In genomic region chr11:125551835-125552342, GRCh38 we compare ENCODE assay signal across 1 cellular context.
A peak's percentile ranks its signal among the peaks of the same experiment; 100 is the strongest.
TF ChIP-seq lines count a peak whose summit lies in the region.

No MANE protein-coding gene starts in this region.

TF ChIP-seq in K562, 482 proteins besides CTCF, POLR2A, EP300 and RAD21 (continued from another document and continues in another):
- TF ChIP-seq, protein P1, sequence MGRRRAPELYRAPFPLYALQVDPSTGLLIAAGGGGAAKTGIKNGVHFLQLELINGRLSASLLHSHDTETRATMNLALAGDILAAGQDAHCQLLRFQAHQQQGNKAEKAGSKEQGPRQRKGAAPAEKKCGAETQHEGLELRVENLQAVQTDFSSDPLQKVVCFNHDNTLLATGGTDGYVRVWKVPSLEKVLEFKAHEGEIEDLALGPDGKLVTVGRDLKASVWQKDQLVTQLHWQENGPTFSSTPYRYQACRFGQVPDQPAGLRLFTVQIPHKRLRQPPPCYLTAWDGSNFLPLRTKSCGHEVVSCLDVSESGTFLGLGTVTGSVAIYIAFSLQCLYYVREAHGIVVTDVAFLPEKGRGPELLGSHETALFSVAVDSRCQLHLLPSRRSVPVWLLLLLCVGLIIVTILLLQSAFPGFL (CRISPR knock-in tag; IDR thresholded peaks at IDR 0.05): no peak
- no peak for TF ChIP-seq SMARCA5 (IDR thresholded peaks at IDR 0.05)
- no peak for TF ChIP-seq ZNF232 (CRISPR knock-in tag; IDR thresholded peaks at IDR 0.05)
- peak; percentile 72 for TF ChIP-seq ZBTB17 (CRISPR knock-in tag; IDR thresholded peaks at IDR 0.05)
- no peak for TF ChIP-seq CAMTA2 (CRISPR knock-in tag; conservative IDR thresholded peaks at IDR 0.05)
- TF ChIP-seq, protein P2, sequence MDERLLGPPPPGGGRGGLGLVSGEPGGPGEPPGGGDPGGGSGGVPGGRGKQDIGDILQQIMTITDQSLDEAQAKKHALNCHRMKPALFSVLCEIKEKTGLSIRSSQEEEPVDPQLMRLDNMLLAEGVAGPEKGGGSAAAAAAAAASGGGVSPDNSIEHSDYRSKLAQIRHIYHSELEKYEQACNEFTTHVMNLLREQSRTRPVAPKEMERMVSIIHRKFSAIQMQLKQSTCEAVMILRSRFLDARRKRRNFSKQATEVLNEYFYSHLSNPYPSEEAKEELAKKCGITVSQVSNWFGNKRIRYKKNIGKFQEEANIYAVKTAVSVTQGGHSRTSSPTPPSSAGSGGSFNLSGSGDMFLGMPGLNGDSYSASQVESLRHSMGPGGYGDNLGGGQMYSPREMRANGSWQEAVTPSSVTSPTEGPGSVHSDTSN (CRISPR knock-in tag; IDR thresholded peaks at IDR 0.05; ENCODE audit: low read depth): no peak
- TF ChIP-seq, protein P2 (tag; conservative IDR thresholded peaks at IDR 0.05; ENCODE audit: low read depth): peak; percentile 58; the same call in 1 of the 2 replicates
- no peak; the same call in 1 of the 2 replicates for TF ChIP-seq MTA3 (IDR thresholded peaks at IDR 0.05; ENCODE audit: borderline replicate concordance)
- TF ChIP-seq E2F5 (CRISPR knock-in tag; IDR thresholded peaks at IDR 0.05): no peak
- TF ChIP-seq NRF1 (conservative IDR thresholded peaks at IDR 0.05 in 1 of 2, IDR thresholded peaks at IDR 0.05 in 1 of 2): no peak
- TF ChIP-seq XRCC3 (IDR thresholded peaks at IDR 0.05): no peak
- TF ChIP-seq, protein P3, sequence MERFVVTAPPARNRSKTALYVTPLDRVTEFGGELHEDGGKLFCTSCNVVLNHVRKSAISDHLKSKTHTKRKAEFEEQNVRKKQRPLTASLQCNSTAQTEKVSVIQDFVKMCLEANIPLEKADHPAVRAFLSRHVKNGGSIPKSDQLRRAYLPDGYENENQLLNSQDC (CRISPR knock-in tag; IDR thresholded peaks at IDR 0.05): no peak
- 0 out of 2 replicates have a peak, but pooled peaks have one; percentile 26 for TF ChIP-seq HSF4 (CRISPR knock-in tag; IDR thresholded peaks at IDR 0.05; ENCODE audit: borderline replicate concordance)
- no peak for TF ChIP-seq CBX8 (IDR thresholded peaks at IDR 0.05; ENCODE audit: borderline replicate concordance, extremely low read depth, low read depth, low read length, poor library complexity, severe bottlenecking)
- no peak for TF ChIP-seq ZNF347 (CRISPR knock-in tag; IDR thresholded peaks at IDR 0.05; ENCODE audit: low read depth)
- no peak for TF ChIP-seq PHF21A (IDR thresholded peaks at IDR 0.05; ENCODE audit: borderline replicate concordance, low read depth)
- no peak for TF ChIP-seq ASH1L (IDR thresholded peaks at IDR 0.05; ENCODE audit: borderline replicate concordance, low read depth, partially characterized antibody)
- TF ChIP-seq ZNF75A (CRISPR knock-in tag; IDR thresholded peaks at IDR 0.05): no peak
- TF ChIP-seq CHD2 (IDR thresholded peaks at IDR 0.05; ENCODE audit: low read depth, low read length): no peak
- TF ChIP-seq, protein P4, sequence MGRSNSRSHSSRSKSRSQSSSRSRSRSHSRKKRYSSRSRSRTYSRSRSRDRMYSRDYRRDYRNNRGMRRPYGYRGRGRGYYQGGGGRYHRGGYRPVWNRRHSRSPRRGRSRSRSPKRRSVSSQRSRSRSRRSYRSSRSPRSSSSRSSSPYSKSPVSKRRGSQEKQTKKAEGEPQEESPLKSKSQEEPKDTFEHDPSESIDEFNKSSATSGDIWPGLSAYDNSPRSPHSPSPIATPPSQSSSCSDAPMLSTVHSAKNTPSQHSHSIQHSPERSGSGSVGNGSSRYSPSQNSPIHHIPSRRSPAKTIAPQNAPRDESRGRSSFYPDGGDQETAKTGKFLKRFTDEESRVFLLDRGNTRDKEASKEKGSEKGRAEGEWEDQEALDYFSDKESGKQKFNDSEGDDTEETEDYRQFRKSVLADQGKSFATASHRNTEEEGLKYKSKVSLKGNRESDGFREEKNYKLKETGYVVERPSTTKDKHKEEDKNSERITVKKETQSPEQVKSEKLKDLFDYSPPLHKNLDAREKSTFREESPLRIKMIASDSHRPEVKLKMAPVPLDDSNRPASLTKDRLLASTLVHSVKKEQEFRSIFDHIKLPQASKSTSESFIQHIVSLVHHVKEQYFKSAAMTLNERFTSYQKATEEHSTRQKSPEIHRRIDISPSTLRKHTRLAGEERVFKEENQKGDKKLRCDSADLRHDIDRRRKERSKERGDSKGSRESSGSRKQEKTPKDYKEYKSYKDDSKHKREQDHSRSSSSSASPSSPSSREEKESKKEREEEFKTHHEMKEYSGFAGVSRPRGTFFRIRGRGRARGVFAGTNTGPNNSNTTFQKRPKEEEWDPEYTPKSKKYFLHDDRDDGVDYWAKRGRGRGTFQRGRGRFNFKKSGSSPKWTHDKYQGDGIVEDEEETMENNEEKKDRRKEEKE (IDR thresholded peaks at IDR 0.05; ENCODE audit: borderline replicate concordance in 1 of 2, control insufficient read depth in 1 of 2, low read depth in 2 of 2, low read length in 1 of 2): no peak
- TF ChIP-seq, protein P5, sequence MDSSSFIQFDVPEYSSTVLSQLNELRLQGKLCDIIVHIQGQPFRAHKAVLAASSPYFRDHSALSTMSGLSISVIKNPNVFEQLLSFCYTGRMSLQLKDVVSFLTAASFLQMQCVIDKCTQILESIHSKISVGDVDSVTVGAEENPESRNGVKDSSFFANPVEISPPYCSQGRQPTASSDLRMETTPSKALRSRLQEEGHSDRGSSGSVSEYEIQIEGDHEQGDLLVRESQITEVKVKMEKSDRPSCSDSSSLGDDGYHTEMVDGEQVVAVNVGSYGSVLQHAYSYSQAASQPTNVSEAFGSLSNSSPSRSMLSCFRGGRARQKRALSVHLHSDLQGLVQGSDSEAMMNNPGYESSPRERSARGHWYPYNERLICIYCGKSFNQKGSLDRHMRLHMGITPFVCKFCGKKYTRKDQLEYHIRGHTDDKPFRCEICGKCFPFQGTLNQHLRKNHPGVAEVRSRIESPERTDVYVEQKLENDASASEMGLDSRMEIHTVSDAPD (CRISPR knock-in tag; IDR thresholded peaks at IDR 0.05): no peak
- no peak for TF ChIP-seq BRD4 (IDR thresholded peaks at IDR 0.05)
- 0 out of 2 replicates have a peak, but pooled peaks have one; percentile 53 for TF ChIP-seq CBFB (CRISPR knock-in tag; IDR thresholded peaks at IDR 0.05)
- TF ChIP-seq ZNF24 (IDR thresholded peaks at IDR 0.05): no peak
- no peak; a peak in 1 of 4 replicates for TF ChIP-seq ARNT (IDR thresholded peaks at IDR 0.05)
- TF ChIP-seq, protein P6, sequence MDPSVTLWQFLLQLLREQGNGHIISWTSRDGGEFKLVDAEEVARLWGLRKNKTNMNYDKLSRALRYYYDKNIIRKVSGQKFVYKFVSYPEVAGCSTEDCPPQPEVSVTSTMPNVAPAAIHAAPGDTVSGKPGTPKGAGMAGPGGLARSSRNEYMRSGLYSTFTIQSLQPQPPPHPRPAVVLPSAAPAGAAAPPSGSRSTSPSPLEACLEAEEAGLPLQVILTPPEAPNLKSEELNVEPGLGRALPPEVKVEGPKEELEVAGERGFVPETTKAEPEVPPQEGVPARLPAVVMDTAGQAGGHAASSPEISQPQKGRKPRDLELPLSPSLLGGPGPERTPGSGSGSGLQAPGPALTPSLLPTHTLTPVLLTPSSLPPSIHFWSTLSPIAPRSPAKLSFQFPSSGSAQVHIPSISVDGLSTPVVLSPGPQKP (CRISPR knock-in tag; IDR thresholded peaks at IDR 0.05): no peak
- no peak for TF ChIP-seq E2F3 (CRISPR knock-in tag; IDR thresholded peaks at IDR 0.05)
- no peak for TF ChIP-seq CUX1 (CRISPR knock-in tag; IDR thresholded peaks at IDR 0.05)
- TF ChIP-seq POLR3G (IDR thresholded peaks at IDR 0.05; ENCODE audit: extremely low read depth, insufficient read length, insufficient replicate concordance): no peak
- TF ChIP-seq SP2 (IDR thresholded peaks at IDR 0.05; ENCODE audit: extremely low read depth, low read depth, low read length, poor library complexity, severe bottlenecking): no peak
- TF ChIP-seq, protein P7, sequence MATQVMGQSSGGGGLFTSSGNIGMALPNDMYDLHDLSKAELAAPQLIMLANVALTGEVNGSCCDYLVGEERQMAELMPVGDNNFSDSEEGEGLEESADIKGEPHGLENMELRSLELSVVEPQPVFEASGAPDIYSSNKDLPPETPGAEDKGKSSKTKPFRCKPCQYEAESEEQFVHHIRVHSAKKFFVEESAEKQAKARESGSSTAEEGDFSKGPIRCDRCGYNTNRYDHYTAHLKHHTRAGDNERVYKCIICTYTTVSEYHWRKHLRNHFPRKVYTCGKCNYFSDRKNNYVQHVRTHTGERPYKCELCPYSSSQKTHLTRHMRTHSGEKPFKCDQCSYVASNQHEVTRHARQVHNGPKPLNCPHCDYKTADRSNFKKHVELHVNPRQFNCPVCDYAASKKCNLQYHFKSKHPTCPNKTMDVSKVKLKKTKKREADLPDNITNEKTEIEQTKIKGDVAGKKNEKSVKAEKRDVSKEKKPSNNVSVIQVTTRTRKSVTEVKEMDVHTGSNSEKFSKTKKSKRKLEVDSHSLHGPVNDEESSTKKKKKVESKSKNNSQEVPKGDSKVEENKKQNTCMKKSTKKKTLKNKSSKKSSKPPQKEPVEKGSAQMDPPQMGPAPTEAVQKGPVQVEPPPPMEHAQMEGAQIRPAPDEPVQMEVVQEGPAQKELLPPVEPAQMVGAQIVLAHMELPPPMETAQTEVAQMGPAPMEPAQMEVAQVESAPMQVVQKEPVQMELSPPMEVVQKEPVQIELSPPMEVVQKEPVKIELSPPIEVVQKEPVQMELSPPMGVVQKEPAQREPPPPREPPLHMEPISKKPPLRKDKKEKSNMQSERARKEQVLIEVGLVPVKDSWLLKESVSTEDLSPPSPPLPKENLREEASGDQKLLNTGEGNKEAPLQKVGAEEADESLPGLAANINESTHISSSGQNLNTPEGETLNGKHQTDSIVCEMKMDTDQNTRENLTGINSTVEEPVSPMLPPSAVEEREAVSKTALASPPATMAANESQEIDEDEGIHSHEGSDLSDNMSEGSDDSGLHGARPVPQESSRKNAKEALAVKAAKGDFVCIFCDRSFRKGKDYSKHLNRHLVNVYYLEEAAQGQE (CRISPR knock-in tag; IDR thresholded peaks at IDR 0.05; ENCODE audit: low read depth): no peak
- 0 out of 2 replicates have a peak, but pooled peaks have one; percentile 5 for TF ChIP-seq RBFOX2 (IDR thresholded peaks at IDR 0.05; ENCODE audit: low read depth, low read length)
- TF ChIP-seq RUNX1 (IDR thresholded peaks at IDR 0.05; ENCODE audit: low read depth): no peak
- TF ChIP-seq CCNT2 (IDR thresholded peaks at IDR 0.05; ENCODE audit: borderline replicate concordance, extremely low read depth, insufficient read length, low read depth, low read length): no peak
- TF ChIP-seq C11orf30 (IDR thresholded peaks at IDR 0.05; ENCODE audit: low read depth): no peak
- no peak for TF ChIP-seq ZNF655 (CRISPR knock-in tag; IDR thresholded peaks at IDR 0.05)
- TF ChIP-seq, protein P8, sequence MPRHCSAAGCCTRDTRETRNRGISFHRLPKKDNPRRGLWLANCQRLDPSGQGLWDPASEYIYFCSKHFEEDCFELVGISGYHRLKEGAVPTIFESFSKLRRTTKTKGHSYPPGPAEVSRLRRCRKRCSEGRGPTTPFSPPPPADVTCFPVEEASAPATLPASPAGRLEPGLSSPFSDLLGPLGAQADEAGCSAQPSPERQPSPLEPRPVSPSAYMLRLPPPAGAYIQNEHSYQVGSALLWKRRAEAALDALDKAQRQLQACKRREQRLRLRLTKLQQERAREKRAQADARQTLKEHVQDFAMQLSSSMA (CRISPR knock-in tag; IDR thresholded peaks at IDR 0.05): no peak
- TF ChIP-seq ZNF12 (CRISPR knock-in tag; IDR thresholded peaks at IDR 0.05): no peak
